Comparison of ENCODE assay signal across 18 cellular contexts in the genomic region with DNA sequence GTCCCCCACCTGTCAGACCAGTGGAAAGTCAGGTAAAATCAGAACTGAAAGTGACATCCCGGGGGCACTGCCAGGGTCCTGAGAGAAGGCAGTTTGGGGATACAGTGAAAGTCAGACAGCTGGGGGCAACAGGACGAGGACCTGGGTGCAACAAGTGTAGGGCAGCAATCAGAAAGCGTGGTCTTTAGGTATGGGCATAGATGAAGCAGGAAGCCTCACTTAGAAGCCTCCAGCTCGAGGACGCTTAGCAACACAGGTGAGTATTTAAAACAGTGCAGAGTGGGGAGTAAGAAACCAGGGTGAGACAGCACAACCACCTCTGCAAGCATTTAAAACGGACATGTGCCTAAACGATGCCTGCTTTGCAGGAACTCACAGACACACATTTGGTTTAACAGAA.
DNase-seq lines count a peak whose midpoint lies in the region; ATAC-seq and TF ChIP-seq lines count a peak whose summit lies in the region.
"Had no signal": no experiment of that assay in that cellular context is flagged by ENCODE, and none has a peak within 500 bp of the region (broad histone marks: within the 10 kb centered on the region; RNA-seq: fewer than 3 reads in every experiment).

No MANE protein-coding gene starts in this region.

- no CpG with 5 or more reads among the region's 7 CpGs for WGBS in neuronal stem cell (ENCODE audit: extremely low coverage in 2 of 2, insufficient read length in 2 of 2, insufficient replicate concordance in 1 of 2), 2 donors

- H3K27ac ChIP-seq in GM23338 (ENCODE audit: low read depth), result no peak overlapping the region
- no peak overlapping the region for H3K27ac ChIP-seq in neuronal stem cell (replicated peaks; ENCODE audit: low read length)
- H3K27ac ChIP-seq: BLaER1 treated with 17β-estradiol and CSF1 and Interleukin-3, amounts not matched to agents 10 nM and 100 nM; HL-60 had no signal

- peak overlapping the region; percentile 11 for H3K18ac ChIP-seq in neuronal stem cell (ENCODE audit: low read length)

- no peaks in the 10 kb centered on the region for H3K27me3 ChIP-seq in GM23338 (ENCODE audit: insufficient read depth)
- no peaks in the 10 kb centered on the region for H3K27me3 ChIP-seq in neuronal stem cell (ENCODE audit: control insufficient read depth in 3 of 3, insufficient read depth in 3 of 3, low read depth in 1 of 3, low read length in 3 of 3)
- H3K27me3 ChIP-seq: MG63 had no signal

- no peaks in the 10 kb centered on the region for H3K36me3 Mint-ChIP-seq in GM23338 (ENCODE audit: low read depth)

- no peak overlapping the region for H3K27ac Mint-ChIP-seq in GM23338
- H3K27ac Mint-ChIP-seq: HFFc6 had no signal

- H3K23ac ChIP-seq in neuronal stem cell (ENCODE audit: low read depth, low read length, poor library complexity), result no peak overlapping the region

- H3K4me1 Mint-ChIP-seq in GM23338, result peaks cover 9% of the 10 kb centered on the region; the same call in 2 of the 3 replicates

- no peaks in the 10 kb centered on the region for H3K79me1 ChIP-seq in neuronal stem cell (ENCODE audit: low read depth, low read length)

- H3K4me1 ChIP-seq in GM23338 (ENCODE audit: insufficient read depth), result peaks cover 3% of the 10 kb centered on the region
- H3K4me1 ChIP-seq in neuronal stem cell (ENCODE audit: control insufficient read depth in 2 of 2, insufficient read depth in 1 of 2, low read depth in 1 of 2, low read length in 2 of 2), result peaks cover 0 to under 1% of the 10 kb centered on the region in 2 donors

- H3K36me3 ChIP-seq in GM23338 (ENCODE audit: insufficient read depth), result no peaks in the 10 kb centered on the region
- peaks cover 0 to 2% of the 10 kb centered on the region in 2 donors for H3K36me3 ChIP-seq in neuronal stem cell (replicated peaks in 1 of 2; ENCODE audit: control insufficient read depth in 2 of 2, insufficient read depth in 2 of 2, low read length in 2 of 2)
- H3K36me3 ChIP-seq: BLaER1 treated with 17β-estradiol and CSF1 and Interleukin-3, amounts not matched to agents 10 nM and 100 nM; MG63 had no signal

- peak; percentile 3 for DNase-seq in NCI-H748 (lab: John Stamatoyannopoulos, UW; ENCODE audit: unreplicated experiment)
- DNase-seq in NCI-H748 treated with DMSO at 0.1 percent for 48 hours (lab: John Stamatoyannopoulos, UW), result no peak
- no peak for DNase-seq in GM23338 (ENCODE audit: low spot score)
- peak; percentile 79 for DNase-seq in NCI-H526 treated with DMSO at 0.1 percent for 48 hours (lab: John Stamatoyannopoulos, UW)
- DNase-seq in neuronal stem cell (ENCODE audit: low spot score), result no peak
- DNase-seq in OCI-M1 (lab: John Stamatoyannopoulos, UW), result no peak
- DNase-seq in effector CD8-positive, alpha-beta T cell (lab: John Stamatoyannopoulos, UW), result no peak
- DNase-seq: DND-41, HFFc6, KG1, MG63, NCI-H1105, NCI-H2029, NCI-H226, SK-N-SH had no signal

- no peaks in the 10 kb centered on the region for H3K9me3 Mint-ChIP-seq in GM23338
- H3K9me3 Mint-ChIP-seq: HFFc6 had no signal

- H2AK5ac ChIP-seq in neuronal stem cell (ENCODE audit: low read depth, low read length), result no peak overlapping the region

- no peak overlapping the region for H3K9ac ChIP-seq in neuronal stem cell (ENCODE audit: low read depth, low read length, poor library complexity)
- H3K9ac ChIP-seq: BLaER1 treated with 17β-estradiol and CSF1 and Interleukin-3, amounts not matched to agents 10 nM and 100 nM; SK-N-SH had no signal

- no peak overlapping the region for H4K91ac ChIP-seq in neuronal stem cell (ENCODE audit: low read depth, low read length, poor library complexity)

- H3K4me3 ChIP-seq in GM23338 (no peak overlapping the region), neuronal stem cell (ENCODE audit: low read length in 2 of 2) (no peak overlapping the region)
- H3K4me3 ChIP-seq: BLaER1 treated with 17β-estradiol and CSF1 and Interleukin-3, amounts not matched to agents 10 nM and 100 nM; MG63 had no signal

- no peak for ATAC-seq in GM23338
- ATAC-seq: Right ventricle myocardium inferior had no signal

- no peak overlapping the region for H2BK15ac ChIP-seq in neuronal stem cell (ENCODE audit: low read length)

- H3K79me2 ChIP-seq in GM23338 (replicated peaks; ENCODE audit: insufficient read depth), result no peaks in the 10 kb centered on the region

- no peak overlapping the region for H3K4me2 ChIP-seq in GM23338
- no peak overlapping the region for H3K4me2 ChIP-seq in neuronal stem cell (ENCODE audit: insufficient read depth, low read length, poor library complexity, severe bottlenecking)
- H3K4me2 ChIP-seq: SK-N-SH had no signal

- no peak overlapping the region for H2BK5ac ChIP-seq in neuronal stem cell (ENCODE audit: low read length)

- no peak overlapping the region for H3K14ac ChIP-seq in neuronal stem cell (ENCODE audit: low read length)

- H4K20me1 ChIP-seq in GM23338 (replicated peaks; ENCODE audit: insufficient read depth), result no peaks in the 10 kb centered on the region
- H4K20me1 ChIP-seq: BLaER1 treated with 17β-estradiol and CSF1 and Interleukin-3, amounts not matched to agents 10 nM and 100 nM had no signal

- no peaks in the 10 kb centered on the region for H3K9me3 ChIP-seq in neuronal stem cell (replicated peaks in 1 of 2; ENCODE audit: control insufficient read depth in 2 of 2, insufficient read depth in 1 of 2, low read depth in 1 of 2, low read length in 2 of 2)
- H3K9me3 ChIP-seq: BLaER1 treated with 17β-estradiol and CSF1 and Interleukin-3, amounts not matched to agents 10 nM and 100 nM; MG63; SK-N-SH had no signal

- no peaks in the 10 kb centered on the region for H3K9me2 ChIP-seq in GM23338 (ENCODE audit: insufficient read depth)
- H3K9me2 ChIP-seq: SK-N-SH had no signal

- H2BK120ac ChIP-seq in neuronal stem cell (ENCODE audit: low read depth, low read length), result no peak overlapping the region

- H3K27me3 Mint-ChIP-seq in GM23338 (ENCODE audit: insufficient read depth, low read depth, poor library complexity), result peaks cover 2% of the 10 kb centered on the region

- H3F3A ChIP-seq in GM23338 (replicated peaks; ENCODE audit: low read depth), result no peaks in the 10 kb centered on the region

- no peak for TF ChIP-seq CTCF in GM23338 (conservative IDR thresholded peaks at IDR 0.05; ENCODE audit: low read depth in 2 of 2)

- H3K4me3 Mint-ChIP-seq in GM23338, result no peak overlapping the region
- H3K4me3 Mint-ChIP-seq: HFFc6 had no signal

- no peak overlapping the region for H2BK12ac ChIP-seq in neuronal stem cell (ENCODE audit: low read length)

- 0 out of 2 replicates have a peak overlapping the region, but pooled peaks have one; percentile 52 for H2AFZ ChIP-seq in GM23338
- no peak overlapping the region for H2AFZ ChIP-seq in neuronal stem cell (ENCODE audit: low read length)

- no peak overlapping the region for H3K4ac ChIP-seq in neuronal stem cell (ENCODE audit: low read length)

- no peak overlapping the region for H4K8ac ChIP-seq in neuronal stem cell (ENCODE audit: low read depth, low read length)

Comparison
In these comparisons a context has a peak if more than half of its experiments do, and no peak if none do; other contexts are left out.
1. DNase-seq: peak in NCI-H748 (single experiment) and NCI-H526 treated with DMSO at 0.1 percent for 48 hours (single experiment); none in NCI-H748 treated with DMSO at 0.1 percent for 48 hours (single experiment), GM23338 (single experiment), neuronal stem cell (single experiment), OCI-M1 (single experiment) and effector CD8-positive, alpha-beta T cell (single experiment).